9 cellular contexts compared by ENCODE assay signal in genomic region chr22:24410110-24410856, GRCh38. TPM values are rescaled to one million over a fixed set of nuclear protein-coding genes. Genes with fewer than 3 reads are reported as not detected.
DNase-seq lines count a peak whose midpoint lies in the region; ATAC-seq lines count a peak whose summit lies in the region.
"Had no signal": no experiment of that assay in that cellular context is flagged by ENCODE, and none has a peak within 500 bp of the region (broad histone marks: within the 10 kb centered on the region; RNA-seq: fewer than 3 reads in every experiment).

No MANE protein-coding gene starts in this region.

- peak; percentile 59 for DNase-seq in ELR (ENCODE audit: low read depth)
- DNase-seq in LHCN-M2 (ENCODE audit: low read depth): peak; percentile 52
- DNase-seq in activated naive CD8-positive, alpha-beta T cell treated with anti-CD3 and anti-CD28 coated beads, Interleukin-2, amount 50 U/mL, for 24 hours: peak; percentile 29
- no peak for DNase-seq in naive thymus-derived CD4-positive, alpha-beta T cell
- no peak for DNase-seq in HuH-7 (ENCODE audit: low spot score)
- DNase-seq in GF-D8 (lab: John Stamatoyannopoulos, UW): no peak
- DNase-seq: activated B cell treated with CpG ODN at 0.5 μM for 24 hours, NCI-H2081 had no signal

- ATAC-seq in activated naive CD8-positive, alpha-beta T cell treated with anti-CD3 and anti-CD28 coated beads, Interleukin-2, amount 50 U/mL, for 24 hours: peak; percentile 79
- ATAC-seq in naive thymus-derived CD4-positive, alpha-beta T cell: peak; percentile 63
- no peak for ATAC-seq in HG03196 (IDR thresholded peaks at IDR 0.05; ENCODE audit: unreplicated experiment)

- peaks cover 0 to 50% (median 5%) of the 10 kb centered on the region in 3 experiments for H3K36me3 ChIP-seq in naive thymus-derived CD4-positive, alpha-beta T cell (ENCODE audit: control insufficient read depth in 2 of 3, insufficient read depth in 3 of 3, low read length in 3 of 3)

- H3K27ac Mint-ChIP-seq in activated naive CD8-positive, alpha-beta T cell treated with anti-CD3 and anti-CD28 coated beads, Interleukin-2, amount 50 U/mL, for 24 hours: peak overlapping the region; percentile 56
- H3K27ac Mint-ChIP-seq in naive thymus-derived CD4-positive, alpha-beta T cell: peak overlapping the region; percentile 14 to 88 (median 60)
- H3K27ac Mint-ChIP-seq: activated B cell treated with CpG ODN at 0.5 μM for 24 hours had no signal

- peaks cover 6% of the 10 kb centered on the region for H3K36me3 Mint-ChIP-seq in activated naive CD8-positive, alpha-beta T cell treated with anti-CD3 and anti-CD28 coated beads, Interleukin-2, amount 50 U/mL, for 24 hours (ENCODE audit: low read depth)
- peaks cover 0 to 11% (median 4%) of the 10 kb centered on the region in 5 donors for H3K36me3 Mint-ChIP-seq in naive thymus-derived CD4-positive, alpha-beta T cell

- no peaks in the 10 kb centered on the region for H3K27me3 Mint-ChIP-seq in activated naive CD8-positive, alpha-beta T cell treated with anti-CD3 and anti-CD28 coated beads, Interleukin-2, amount 50 U/mL, for 24 hours
- H3K27me3 Mint-ChIP-seq in naive thymus-derived CD4-positive, alpha-beta T cell: no peaks in the 10 kb centered on the region
- H3K27me3 Mint-ChIP-seq: activated B cell treated with CpG ODN at 0.5 μM for 24 hours had no signal

- no peak overlapping the region for H3K4me3 Mint-ChIP-seq in activated naive CD8-positive, alpha-beta T cell treated with anti-CD3 and anti-CD28 coated beads, Interleukin-2, amount 50 U/mL, for 24 hours
- no peak overlapping the region for H3K4me3 Mint-ChIP-seq in naive thymus-derived CD4-positive, alpha-beta T cell
- H3K4me3 Mint-ChIP-seq: activated B cell treated with CpG ODN at 0.5 μM for 24 hours had no signal

- POLR2A ChIA-PET in naive thymus-derived CD4-positive, alpha-beta T cell (lab: Charles Lee): no interaction called here

- no peaks in the 10 kb centered on the region for H3K9me3 Mint-ChIP-seq in activated naive CD8-positive, alpha-beta T cell treated with anti-CD3 and anti-CD28 coated beads, Interleukin-2, amount 50 U/mL, for 24 hours
- no peaks in the 10 kb centered on the region for H3K9me3 Mint-ChIP-seq in naive thymus-derived CD4-positive, alpha-beta T cell
- H3K9me3 Mint-ChIP-seq: activated B cell treated with CpG ODN at 0.5 μM for 24 hours had no signal

- no peaks in the 10 kb centered on the region for H3K9me3 ChIP-seq in naive thymus-derived CD4-positive, alpha-beta T cell (ENCODE audit: control insufficient read depth in 2 of 3, low read length in 3 of 3)

- no peak overlapping the region for H3K4me3 ChIP-seq in naive thymus-derived CD4-positive, alpha-beta T cell (ENCODE audit: low read length)

- H3K27ac ChIP-seq in naive thymus-derived CD4-positive, alpha-beta T cell (ENCODE audit: low read depth, low read length): no peak overlapping the region

- no peaks in the 10 kb centered on the region for H3K27me3 ChIP-seq in naive thymus-derived CD4-positive, alpha-beta T cell (ENCODE audit: control insufficient read depth in 2 of 2, insufficient read depth in 2 of 2, low read length in 2 of 2)

- CTCF ChIA-PET in naive thymus-derived CD4-positive, alpha-beta T cell (lab: Charles Lee): no interaction called here

- intact Hi-C loops in naive thymus-derived CD4-positive, alpha-beta T cell (cut with micrococcal nuclease): no loop called here

- peaks cover 12 to 14% of the 10 kb centered on the region in 2 donors for H3K4me1 ChIP-seq in naive thymus-derived CD4-positive, alpha-beta T cell (ENCODE audit: control insufficient read depth in 2 of 2, insufficient read depth in 2 of 2, low read length in 2 of 2)

- peaks cover 45% of the 10 kb centered on the region for H3K4me1 Mint-ChIP-seq in activated naive CD8-positive, alpha-beta T cell treated with anti-CD3 and anti-CD28 coated beads, Interleukin-2, amount 50 U/mL, for 24 hours
- H3K4me1 Mint-ChIP-seq in naive thymus-derived CD4-positive, alpha-beta T cell: peaks cover 23 to 38% (median 33%) of the 10 kb centered on the region in 7 donors

RNA-seq across cellular contexts. Expression of gene ADORA2A, which starts 17.1 kb away (rescaled TPM):
- 0.06 and 0.92 TPM in 2 replicates for total RNA-seq in LHCN-M2 (2014; rRNA removed)
- polyA plus RNA-seq in LHCN-M2 (2012): 0.35 TPM
- total RNA-seq in naive thymus-derived CD4-positive, alpha-beta T cell: 10 to 100 TPM; 22.5 to 43.7 (median 33.4) TPM
- polyA plus RNA-seq in naive thymus-derived CD4-positive, alpha-beta T cell: 100 to 1,000 TPM in 1 of 2 donors, 10 to 100 TPM in 1; 79.5 to 127 TPM

Comparison
In these comparisons a context has a peak if more than half of its experiments do, and no peak if none do; other contexts are left out.
1. DNase-seq: peak in ELR (single experiment), LHCN-M2 (single experiment) and activated naive CD8-positive, alpha-beta T cell treated with anti-CD3 and anti-CD28 coated beads, Interleukin-2, amount 50 U/mL, for 24 hours (single experiment); none in naive thymus-derived CD4-positive, alpha-beta T cell (0 of 9), HuH-7 (single experiment) and GF-D8 (single experiment).
2. RNA of gene ADORA2A, which starts 17.1 kb away (total RNA-seq): 22.5 to 43.7 TPM in naive thymus-derived CD4-positive, alpha-beta T cell; 0.06 to 0.92 TPM in LHCN-M2; every median in the first group is over 10 times any median in the second.